9 cellular contexts compared by ENCODE assay signal in the genomic region with DNA sequence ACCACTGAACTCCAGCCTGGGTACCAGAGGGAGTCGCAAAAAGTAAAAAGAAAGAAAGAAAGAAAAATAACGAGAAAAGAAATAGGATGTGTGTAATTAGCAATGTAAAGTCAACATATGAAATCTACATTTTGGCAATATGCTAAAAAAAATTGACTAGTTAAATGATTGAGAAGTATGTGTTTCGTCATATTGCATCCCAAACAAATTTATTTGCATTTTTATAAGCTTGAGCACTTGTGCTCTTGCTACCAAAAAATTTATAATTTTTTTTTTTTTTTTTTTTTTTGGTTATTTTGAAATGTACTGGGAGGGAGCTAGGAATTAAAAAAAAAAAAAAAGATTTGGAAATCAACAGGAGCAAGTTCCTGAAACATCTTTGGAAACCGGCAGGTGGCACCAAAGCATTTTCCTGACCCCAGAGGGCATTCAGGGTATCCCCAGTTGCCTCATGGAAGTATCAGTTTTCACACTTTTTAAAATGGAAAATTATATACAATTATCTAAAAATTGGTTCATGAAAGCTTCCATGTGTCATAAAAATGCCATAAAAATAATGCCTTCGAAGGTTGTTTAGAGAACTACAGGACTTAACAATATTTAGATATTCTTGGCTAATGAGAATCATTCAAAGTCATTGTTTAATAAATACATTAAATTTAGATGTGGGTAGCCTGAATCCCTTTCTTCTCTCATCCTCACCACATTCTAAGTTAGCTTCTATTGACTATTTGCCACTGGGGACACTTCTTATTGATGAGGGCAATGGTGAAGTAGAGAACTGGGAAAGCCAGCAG. TPM values are rescaled to one million over a fixed set of nuclear protein-coding genes. Genes with fewer than 3 reads are reported as not detected.
DNase-seq lines count a peak whose midpoint lies in the region; ATAC-seq and TF ChIP-seq lines count a peak whose summit lies in the region.
"Had no signal": no experiment of that assay in that cellular context is flagged by ENCODE, and none has a peak within 500 bp of the region (broad histone marks: within the 10 kb centered on the region; RNA-seq: fewer than 3 reads in every experiment).

No MANE protein-coding gene starts in this region.

- H3K9me3 ChIP-seq in liver (ENCODE audit: control insufficient read depth in 4 of 4, low read length in 3 of 4) = no peaks in the 10 kb centered on the region

- peaks cover 0 to 3% of the 10 kb centered on the region in 2 donors for H3K9me3 Mint-ChIP-seq in stimulated activated naive B cell treated with anti-CD40 and anti-IgM and Interleukin-4, amounts not matched to agents 10 μg/mL and 1 μg/mL and 100 μg/mL, for 72 hours
- H3K9me3 Mint-ChIP-seq: T-helper 1 cell treated with Interleukin-12 subunit alpha and Interleukin-12 subunit beta and Interleukin-4 antibody, amounts not matched to agents 30 μg/mL and 1 μg/mL, for 36 hours had no signal

- H3K4me1 ChIP-seq in liver (ENCODE audit: control insufficient read depth in 4 of 4, insufficient read depth in 4 of 4, low read length in 3 of 4) = no peaks in the 10 kb centered on the region

- H3K4me1 Mint-ChIP-seq in stimulated activated naive B cell treated with anti-CD40 and anti-IgM and Interleukin-4, amounts not matched to agents 10 μg/mL and 1 μg/mL and 100 μg/mL, for 72 hours = peaks cover 2 to 5% of the 10 kb centered on the region in 2 donors

- ATAC-seq in stimulated activated naive B cell treated with anti-CD40 and anti-IgM and Interleukin-4, amounts not matched to agents 10 μg/mL and 1 μg/mL and 100 μg/mL, for 72 hours (replicated peaks) = no peak

- TF ChIP-seq RAD21 in liver (IDR thresholded peaks at IDR 0.05) = peak; percentile 77 to 79

- no peaks in the 10 kb centered on the region for H3K36me3 Mint-ChIP-seq in stimulated activated naive B cell treated with anti-CD40 and anti-IgM and Interleukin-4, amounts not matched to agents 10 μg/mL and 1 μg/mL and 100 μg/mL, for 72 hours

- 15% methylated on average over 5 of the region's 5 CpGs for WGBS in liver

- peaks cover 13 to 43% of the 10 kb centered on the region in 2 donors for H3K27me3 Mint-ChIP-seq in stimulated activated naive B cell treated with anti-CD40 and anti-IgM and Interleukin-4, amounts not matched to agents 10 μg/mL and 1 μg/mL and 100 μg/mL, for 72 hours

- H3K4me3 ChIP-seq in H7 (ENCODE audit: insufficient read depth, low read depth, low read length) (no peak overlapping the region), liver (ENCODE audit: low read depth in 1 of 3, low read length in 3 of 3) (no peak overlapping the region)

- TF ChIP-seq CTCF in liver (IDR thresholded peaks at IDR 0.05; ENCODE audit: low read depth, low read length, missing input control) = peak; percentile 69

- no peak overlapping the region for H3K9ac ChIP-seq in liver (ENCODE audit: low read depth in 1 of 2, low read length in 2 of 2)

- no peak overlapping the region for H3K27ac ChIP-seq in liver (ENCODE audit: low read depth in 1 of 2, low read length in 2 of 2)

- H3K27ac Mint-ChIP-seq in stimulated activated naive B cell treated with anti-CD40 and anti-IgM and Interleukin-4, amounts not matched to agents 10 μg/mL and 1 μg/mL and 100 μg/mL, for 72 hours = no peak overlapping the region
- H3K27ac Mint-ChIP-seq: T-helper 1 cell treated with Interleukin-12 subunit alpha and Interleukin-12 subunit beta and Interleukin-4 antibody, amounts not matched to agents 30 μg/mL and 1 μg/mL, for 36 hours had no signal

- peak; percentile 72 for DNase-seq in COLO668 (lab: John Stamatoyannopoulos, UW; ENCODE audit: unreplicated experiment)
- peak; percentile 61 for DNase-seq in H7
- peak; percentile 79 for DNase-seq in NCI-H82 (lab: John Stamatoyannopoulos, UW)
- peak; percentile 15 for DNase-seq in cerebellum (ENCODE audit: low spot score)
- no peak for DNase-seq in cortex of kidney (lab: John Stamatoyannopoulos, UW)
- DNase-seq in T-helper 2 cell = no peak
- DNase-seq in stimulated activated naive B cell treated with anti-CD40 and anti-IgM and Interleukin-4, amounts not matched to agents 10 μg/mL and 1 μg/mL and 100 μg/mL, for 72 hours = no peak

- H3K27me3 ChIP-seq in H7 (ENCODE audit: control insufficient read depth, insufficient read depth, low read length) (no peaks in the 10 kb centered on the region), liver (ENCODE audit: control insufficient read depth in 4 of 4, insufficient read depth in 4 of 4, low read length in 3 of 4) (peaks cover 0 to 6% (median 1%) of the 10 kb centered on the region in 4 donors)

- H3K4me3 Mint-ChIP-seq in stimulated activated naive B cell treated with anti-CD40 and anti-IgM and Interleukin-4, amounts not matched to agents 10 μg/mL and 1 μg/mL and 100 μg/mL, for 72 hours = no peak overlapping the region
- H3K4me3 Mint-ChIP-seq: T-helper 1 cell treated with Interleukin-12 subunit alpha and Interleukin-12 subunit beta and Interleukin-4 antibody, amounts not matched to agents 30 μg/mL and 1 μg/mL, for 36 hours had no signal

- H3K36me3 ChIP-seq in H7 (replicated peaks; ENCODE audit: control insufficient read depth, insufficient read depth, low read length) (no peaks in the 10 kb centered on the region), liver (ENCODE audit: control insufficient read depth in 4 of 4, insufficient read depth in 3 of 4, low read depth in 1 of 4, low read length in 3 of 4) (no peaks in the 10 kb centered on the region)

TF ChIP-seq in liver, 16 proteins besides CTCF, POLR2A, EP300 and RAD21:
- TF ChIP-seq FOXA2 (IDR thresholded peaks at IDR 0.05) (no peak), NR2F2 (IDR thresholded peaks at IDR 0.05) (peak; percentile 21), RXRA (IDR thresholded peaks at IDR 0.05) (peak in 1 of 2 donors; percentile 16)

RNA-seq across cellular contexts. Expression of a gene that starts 4.8 kb away (rescaled TPM):
- 71.0 and 76.1 TPM in 2 replicates for total RNA-seq in H7 (2014; rRNA removed; shearing (Covaris generic))
- total RNA-seq in cerebellum (38.3 TPM), liver (10 to 100 TPM; 15.6 to 19.4 TPM)
- 1 to 10 TPM; 3.3 to 3.6 TPM for polyA plus RNA-seq in liver

Comparison
In these comparisons a context has a peak if more than half of its experiments do, and no peak if none do; other contexts are left out.
1. DNase-seq: peak in COLO668 (single experiment), H7 (single experiment), NCI-H82 (single experiment) and cerebellum (single experiment); none in cortex of kidney (single experiment), T-helper 2 cell (0 of 5) and stimulated activated naive B cell treated with anti-CD40 and anti-IgM and Interleukin-4, amounts not matched to agents 10 μg/mL and 1 μg/mL and 100 μg/mL, for 72 hours (single experiment).